In the genomic region with DNA sequence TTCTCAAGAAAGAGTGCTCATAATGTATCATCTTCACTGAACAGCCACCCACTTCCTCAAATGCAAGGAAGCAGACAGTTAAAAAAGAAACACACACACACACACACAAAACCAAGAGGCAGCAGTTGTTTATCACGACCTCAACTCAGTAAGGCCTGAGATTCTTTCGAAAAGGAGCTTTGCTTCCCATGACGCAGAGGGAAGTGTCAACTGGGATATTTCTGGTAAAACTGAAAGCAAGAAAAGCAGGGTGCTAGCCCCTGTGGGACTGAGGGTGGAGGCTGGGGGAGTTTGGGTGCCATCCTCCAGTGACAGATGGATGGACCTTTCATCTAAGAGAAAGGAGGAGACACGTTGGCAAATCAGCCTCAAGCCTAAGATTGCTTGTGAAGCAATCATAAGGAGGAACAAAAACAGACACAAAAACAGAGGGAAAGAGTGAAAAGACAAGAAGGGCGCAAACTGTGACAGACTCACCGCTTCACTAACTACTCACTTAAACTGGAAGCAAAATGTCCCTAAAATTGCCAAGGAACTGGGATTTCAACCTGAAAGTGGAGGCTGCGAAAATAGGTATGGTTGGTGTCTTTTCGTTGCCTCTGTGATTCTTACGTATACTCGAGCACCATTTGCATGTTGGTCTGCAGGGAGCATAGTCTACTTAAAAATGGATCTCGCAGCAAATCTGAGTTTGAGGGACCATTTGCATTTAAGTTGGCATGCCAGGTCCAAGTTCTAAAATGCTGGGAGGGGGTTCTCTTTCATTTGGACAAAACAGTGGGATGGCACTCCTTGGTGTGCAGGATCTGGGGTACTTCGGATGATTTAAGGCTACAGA, we compare ENCODE assay signal across 8 cellular contexts. TPM values are rescaled to one million over a fixed set of nuclear protein-coding genes. Genes with fewer than 3 reads are reported as not detected.
DNase-seq lines count a peak whose midpoint lies in the region; ATAC-seq and TF ChIP-seq lines count a peak whose summit lies in the region.

A gene with protein sequence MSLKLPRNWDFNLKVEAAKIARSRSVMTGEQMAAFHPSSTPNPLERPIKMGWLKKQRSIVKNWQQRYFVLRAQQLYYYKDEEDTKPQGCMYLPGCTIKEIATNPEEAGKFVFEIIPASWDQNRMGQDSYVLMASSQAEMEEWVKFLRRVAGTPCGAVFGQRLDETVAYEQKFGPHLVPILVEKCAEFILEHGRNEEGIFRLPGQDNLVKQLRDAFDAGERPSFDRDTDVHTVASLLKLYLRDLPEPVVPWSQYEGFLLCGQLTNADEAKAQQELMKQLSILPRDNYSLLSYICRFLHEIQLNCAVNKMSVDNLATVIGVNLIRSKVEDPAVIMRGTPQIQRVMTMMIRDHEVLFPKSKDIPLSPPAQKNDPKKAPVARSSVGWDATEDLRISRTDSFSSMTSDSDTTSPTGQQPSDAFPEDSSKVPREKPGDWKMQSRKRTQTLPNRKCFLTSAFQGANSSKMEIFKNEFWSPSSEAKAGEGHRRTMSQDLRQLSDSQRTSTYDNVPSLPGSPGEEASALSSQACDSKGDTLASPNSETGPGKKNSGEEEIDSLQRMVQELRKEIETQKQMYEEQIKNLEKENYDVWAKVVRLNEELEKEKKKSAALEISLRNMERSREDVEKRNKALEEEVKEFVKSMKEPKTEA (plus strand): TSS at position 124 of the 838 bp plus-strand sequence. CDS start 389 bp downstream, at position 513.

- intact Hi-C loops in left ventricle myocardium inferior (cut with micrococcal nuclease) = no loop called here

- no peaks in the 10 kb centered on the region for H3K36me3 ChIP-seq in left ventricle myocardium inferior
- no peaks in the 10 kb centered on the region for H3K36me3 ChIP-seq in hepatocyte (replicated peaks; ENCODE audit: insufficient read depth, low read depth)

- H3K27me3 ChIP-seq in left ventricle myocardium inferior (ENCODE audit: low read depth) = no peaks in the 10 kb centered on the region
- no peaks in the 10 kb centered on the region for H3K27me3 ChIP-seq in hepatocyte

- peaks cover 38% of the 10 kb centered on the region for H3K4me1 Mint-ChIP-seq in activated CD4-positive, alpha-beta T cell treated with anti-CD3 and anti-CD28 coated beads, Interleukin-2, amount 10 ng/mL, durations not matched to agents 7 days and 5 days

- H3K4me1 ChIP-seq in left ventricle myocardium inferior = no peaks in the 10 kb centered on the region
- H3K4me1 ChIP-seq in hepatocyte (ENCODE audit: insufficient read depth) = no peaks in the 10 kb centered on the region

- TF ChIP-seq CTCF in left ventricle myocardium inferior (IDR thresholded peaks at IDR 0.05; ENCODE audit: borderline replicate concordance) = no peak
- TF ChIP-seq CTCF in hepatocyte (IDR thresholded peaks at IDR 0.05; ENCODE audit: poor library complexity) = no peak

- no peaks in the 10 kb centered on the region for H3K79me2 ChIP-seq in hepatocyte

- no peaks in the 10 kb centered on the region for H3K27me3 Mint-ChIP-seq in activated CD4-positive, alpha-beta T cell treated with anti-CD3 and anti-CD28 coated beads, Interleukin-2, amount 10 ng/mL, durations not matched to agents 7 days and 5 days

- peaks cover 41% of the 10 kb centered on the region for H3K36me3 Mint-ChIP-seq in activated CD4-positive, alpha-beta T cell treated with anti-CD3 and anti-CD28 coated beads, Interleukin-2, amount 10 ng/mL, durations not matched to agents 7 days and 5 days (ENCODE audit: low read depth)

- H3K9me3 ChIP-seq in left ventricle myocardium inferior (replicated peaks) (no peaks in the 10 kb centered on the region), hepatocyte (ENCODE audit: low read depth) (no peaks in the 10 kb centered on the region)

- peak within 1 kb of the TSS; percentile 26 for H3K4me3 ChIP-seq in left ventricle myocardium inferior
- H3K4me3 ChIP-seq in hepatocyte = no peak within 1 kb of the TSS

- CTCF ChIA-PET in activated CD4-positive, alpha-beta T cell treated with anti-CD3 and anti-CD28 coated beads, Interleukin-2, amount 10 ng/mL, durations not matched to agents 7 days and 5 days (lab: Charles Lee) = interaction anchor here (0.6 to 4.7 kb wide), 9 partner anchors 9 to 282 kb away, joined by 3 to 27 read pairs (median 6); no protein-coding TSS in a partner anchor

- H4K20me1 ChIP-seq in hepatocyte (ENCODE audit: insufficient read depth, poor library complexity, severe bottlenecking) = no peaks in the 10 kb centered on the region

- WGBS in hepatocyte (ENCODE audit: low lambda C conversion rate, missing lambda C conversion rate) = 88% methylated on average over 12 of the region's 12 CpGs

- H3K9me3 Mint-ChIP-seq in activated CD4-positive, alpha-beta T cell treated with anti-CD3 and anti-CD28 coated beads, Interleukin-2, amount 10 ng/mL, durations not matched to agents 7 days and 5 days = no peaks in the 10 kb centered on the region

- H3K4me3 Mint-ChIP-seq in activated CD4-positive, alpha-beta T cell treated with anti-CD3 and anti-CD28 coated beads, Interleukin-2, amount 10 ng/mL, durations not matched to agents 7 days and 5 days = no peak within 1 kb of the TSS

- POLR2A ChIA-PET in activated CD4-positive, alpha-beta T cell treated with anti-CD3 and anti-CD28 coated beads, Interleukin-2, amount 10 ng/mL, durations not matched to agents 7 days and 5 days (lab: Charles Lee) = interaction anchor here (0.6 kb wide), 1 partner anchor 13 kb away, joined by 3 read pairs; no protein-coding TSS in a partner anchor

- ATAC-seq in GM19395 (IDR thresholded peaks at IDR 0.05; ENCODE audit: unreplicated experiment) (peak; percentile 66), HG03342 (IDR thresholded peaks at IDR 0.05; ENCODE audit: unreplicated experiment) (peak; percentile 51)

- H3K27ac Mint-ChIP-seq in activated CD4-positive, alpha-beta T cell treated with anti-CD3 and anti-CD28 coated beads, Interleukin-2, amount 10 ng/mL, durations not matched to agents 7 days and 5 days = no peak within 1 kb of the TSS

- H3K9me2 ChIP-seq in hepatocyte (replicated peaks; ENCODE audit: insufficient read depth) = no peaks in the 10 kb centered on the region

- DNase-seq in activated CD4-positive, alpha-beta T cell treated with anti-CD3 and anti-CD28 coated beads, Interleukin-2, amount 10 ng/mL, durations not matched to agents 7 days and 5 days = peak; percentile 71
- DNase-seq in left ventricle myocardium inferior = no peak
- peak; percentile 21 to 73 (median 46) for DNase-seq in stimulated activated naive CD4-positive, alpha-beta T cell (lab: John Stamatoyannopoulos, UW)
- no peak for DNase-seq in NCI-H2171 treated with DMSO at 0.1 percent for 48 hours (lab: John Stamatoyannopoulos, UW)
- no peak for DNase-seq in COLO668 (lab: John Stamatoyannopoulos, UW; ENCODE audit: unreplicated experiment)
- DNase-seq in hepatocyte (ENCODE audit: low spot score) = no peak

- H2AFZ ChIP-seq in hepatocyte = no peak within 1 kb of the TSS

- peak within 1 kb of the TSS; percentile 40 for H3K27ac ChIP-seq in left ventricle myocardium inferior (replicated peaks)
- no peak within 1 kb of the TSS for H3K27ac ChIP-seq in hepatocyte

- no peak within 1 kb of the TSS for H3K4me2 ChIP-seq in hepatocyte

RNA-seq across cellular contexts. Expression of the gene that starts here (rescaled TPM):
- total RNA-seq in activated CD4-positive, alpha-beta T cell treated with anti-CD3 and anti-CD28 coated beads, Interleukin-2, amount 10 ng/mL, durations not matched to agents 7 days and 5 days = 10 to 100 TPM; 94.9 to 97.8 TPM
- total RNA-seq in left ventricle myocardium inferior = 5.3 TPM
- 0.47 TPM in 1 of 2 replicates, not detected in the other for total RNA-seq in hepatocyte
- polyA plus RNA-seq in hepatocyte = 0.12 and 0.21 TPM in 2 replicates

Comparison
In these comparisons a context has a peak if more than half of its experiments do, and no peak if none do; other contexts are left out.
1. RNA of the gene that starts here (total RNA-seq): 94.9 to 97.8 TPM in activated CD4-positive, alpha-beta T cell treated with anti-CD3 and anti-CD28 coated beads, Interleukin-2, amount 10 ng/mL, durations not matched to agents 7 days and 5 days; 5.3 TPM in left ventricle myocardium inferior (single experiment) and 0.47 TPM in hepatocyte; every median in the first group is over 10 times any median in the second.
2. DNase-seq: peak in activated CD4-positive, alpha-beta T cell treated with anti-CD3 and anti-CD28 coated beads, Interleukin-2, amount 10 ng/mL, durations not matched to agents 7 days and 5 days (single experiment) and stimulated activated naive CD4-positive, alpha-beta T cell (6 of 6); none in left ventricle myocardium inferior (single experiment), NCI-H2171 treated with DMSO at 0.1 percent for 48 hours (single experiment), COLO668 (single experiment) and hepatocyte (single experiment).